ENCODE assay signal across 13 cellular contexts in genomic region chr14:81991998-81992397, GRCh38.
DNase-seq lines count a peak whose midpoint lies in the region; ATAC-seq, FAIRE-seq and TF ChIP-seq lines count a peak whose summit lies in the region.
"Had no signal": no experiment of that assay in that cellular context is flagged by ENCODE, and none has a peak within 500 bp of the region (broad histone marks: within the 10 kb centered on the region; RNA-seq: fewer than 3 reads in every experiment).

No MANE protein-coding gene starts in this region.

- no peak overlapping the region for H3K27ac ChIP-seq in HepG2 (ENCODE audit: extremely low read length, insufficient read depth, low read length)
- H3K27ac ChIP-seq in dorsolateral prefrontal cortex, result no peak overlapping the region

- TF ChIP-seq EP300 in HepG2 (IDR thresholded peaks at IDR 0.05; ENCODE audit: low read depth in 2 of 2, low read length in 2 of 2) (no peak), HepG2 (CRISPR knock-in tag; IDR thresholded peaks at IDR 0.05; ENCODE audit: borderline replicate concordance) (no peak)

- H3K36me3 ChIP-seq in HepG2 (replicated peaks in 1 of 2; ENCODE audit: control insufficient read depth in 1 of 2, insufficient read depth in 2 of 2, low read length in 2 of 2), result no peaks in the 10 kb centered on the region

- WGBS in HepG2 (ENCODE audit: low lambda C conversion rate), result 0% methylated on average over 1 of the region's 1 CpG

- no peaks in the 10 kb centered on the region for H3K79me2 ChIP-seq in HepG2 (ENCODE audit: insufficient read depth, low read length)

- POLR2A ChIA-PET in HepG2 (lab: Yijun Ruan, JAX), result no interaction called here

- no peak for FAIRE-seq in HepG2 (lab: Jason Lieb, UNC)
- FAIRE-seq: D721Med, H54 had no signal

- in situ Hi-C loops in SK-MEL-5 (cut with HindIII; ENCODE audit: low pct_unique_long_range_greater_than_20kb, low sequenced_read_pairs) (no loop called here), HepG2 (cut with HindIII; ENCODE audit: extremely low pct_ligation_motif_present, low pct_unique_long_range_greater_than_20kb) (no loop called here)

- DNase-seq in GM12864 (ENCODE audit: low read depth) (no peak), SK-MEL-5 (ENCODE audit: low read depth, low spot score) (peak; percentile 51), HepG2 (ENCODE audit: low spot score) (no peak), dorsolateral prefrontal cortex (no peak)
- DNase-seq: activated effector memory CD4-positive, alpha-beta T cell treated with anti-CD3 and anti-CD28 coated beads, Interleukin-2, amount 50 U/mL, for 16 hours; cortex of kidney; NCI-H1105 treated with DMSO at 0.1 percent for 48 hours; RPMI8226 had no signal

- no peaks in the 10 kb centered on the region for H3K4me1 ChIP-seq in HepG2 (ENCODE audit: insufficient read depth, low read length)

- no peak overlapping the region for H3K4me3 ChIP-seq in GM12864 (ENCODE audit: low read depth, low read length)
- H3K4me3 ChIP-seq in HepG2 (replicated peaks in 1 of 3; ENCODE audit: insufficient read depth in 1 of 3, low read depth in 2 of 3, low read length in 3 of 3), result no peak overlapping the region
- no peak overlapping the region for H3K4me3 ChIP-seq in dorsolateral prefrontal cortex

- no peak for TF ChIP-seq RAD21 in HepG2 (CRISPR knock-in tag; IDR thresholded peaks at IDR 0.05)

- peaks cover 4% of the 10 kb centered on the region; the same call in 1 of the 2 replicates for H3K9me3 ChIP-seq in HepG2 (ENCODE audit: low read length)

- no peak for TF ChIP-seq POLR2A in HepG2 (IDR thresholded peaks at IDR 0.05; ENCODE audit: insufficient read depth in 1 of 2, low read depth in 2 of 2, low read length in 2 of 2)

- ATAC-seq in GM21360 (IDR thresholded peaks at IDR 0.05; ENCODE audit: unreplicated experiment) (peak; percentile 64), HepG2 (no peak), HG02884 (IDR thresholded peaks at IDR 0.05; ENCODE audit: unreplicated experiment) (no peak), HG02938 (IDR thresholded peaks at IDR 0.05; ENCODE audit: unreplicated experiment) (no peak)

- CTCF ChIA-PET in HepG2 (lab: Yijun Ruan, JAX; ENCODE audit: low intra/inter-chr PET ratio, low total read pairs), result no interaction called here

- H3K9ac ChIP-seq in HepG2 (ENCODE audit: insufficient read depth, low read depth, low read length), result no peak overlapping the region

- TF ChIP-seq CTCF in GM12864 (IDR thresholded peaks at IDR 0.05; ENCODE audit: low read depth, low read length, missing control alignments), result peak; percentile 16
- TF ChIP-seq CTCF in HepG2 (CRISPR knock-in tag; IDR thresholded peaks at IDR 0.05), result 0 out of 2 replicates have a peak, but pooled peaks have one; percentile 7
- peak in 23 of 56 donors; percentile 9 to 45 (median 21) for TF ChIP-seq CTCF in dorsolateral prefrontal cortex (IDR thresholded peaks at IDR 0.05 in 54 of 56, conservative IDR thresholded peaks at IDR 0.05 in 2 of 56; ENCODE audit: low read depth in 1 of 56, partially characterized antibody in 56 of 56)

- no TSS peak for BruUV-seq in HepG2 (replicated peaks; lab: Mats Ljungman, UMichigan)

- H3K27me3 ChIP-seq in HepG2 (ENCODE audit: control insufficient read depth in 1 of 2, insufficient read depth in 2 of 2, low read length in 2 of 2) (no peaks in the 10 kb centered on the region), dorsolateral prefrontal cortex (peaks cover 0 to 2% (median 0%) of the 10 kb centered on the region in 45 donors)

- intact Hi-C loops in HepG2 (cut with micrococcal nuclease; ENCODE audit: unreplicated experiment), result loop anchor here (5.0 to 10.0 kb wide), 2 partner anchors 365 to 723 kb away; no protein-coding TSS in a partner anchor
- intact Hi-C loops in dorsolateral prefrontal cortex (cut with DNase I), result loop anchor here in 1 of 2 donors (10.0 kb wide), 1 partner anchor 277 kb away; no protein-coding TSS in a partner anchor

- no peaks in the 10 kb centered on the region for H4K20me1 ChIP-seq in HepG2 (ENCODE audit: insufficient read depth, low read length)

- H2AFZ ChIP-seq in HepG2 (ENCODE audit: low read length), result no peak overlapping the region

- no peak overlapping the region for H3K4me2 ChIP-seq in HepG2 (ENCODE audit: low read depth, low read length)

TF ChIP-seq in HepG2, 621 proteins besides CTCF, POLR2A, EP300 and RAD21:
- TF ChIP-seq ZNF432 (CRISPR knock-in tag; IDR thresholded peaks at IDR 0.05; ENCODE audit: borderline replicate concordance) (no peak), SAP130 (CRISPR knock-in tag; IDR thresholded peaks at IDR 0.05; ENCODE audit: low read depth) (no peak), CBX5 (CRISPR knock-in tag; IDR thresholded peaks at IDR 0.05; ENCODE audit: borderline replicate concordance) (no peak), JDP2 (CRISPR knock-in tag; IDR thresholded peaks at IDR 0.05; ENCODE audit: borderline replicate concordance) (no peak), DZIP1 (CRISPR knock-in tag; IDR thresholded peaks at IDR 0.05) (no peak), SOX5 (CRISPR knock-in tag; IDR thresholded peaks at IDR 0.05; ENCODE audit: borderline replicate concordance) (no peak), ZNF737 (CRISPR knock-in tag; IDR thresholded peaks at IDR 0.05; ENCODE audit: borderline replicate concordance) (no peak), PBX2 (CRISPR knock-in tag; IDR thresholded peaks at IDR 0.05) (no peak), STAT5B (CRISPR knock-in tag; IDR thresholded peaks at IDR 0.05) (no peak), ZNF691 (CRISPR knock-in tag; IDR thresholded peaks at IDR 0.05; ENCODE audit: borderline replicate concordance, low read depth) (no peak), FOXJ3 (CRISPR knock-in tag; IDR thresholded peaks at IDR 0.05; ENCODE audit: borderline replicate concordance) (no peak)
